28 cellular contexts compared by ENCODE assay signal in genomic region chr12:79108962-79109361, GRCh38.
"Had no signal": no experiment of that assay in that cellular context is flagged by ENCODE, and none has a peak within 500 bp of the region (broad histone marks: within the 10 kb centered on the region; RNA-seq: fewer than 3 reads in every experiment).

No MANE protein-coding gene starts in this region.

- H3K27ac ChIP-seq: ascending aorta, breast epithelium, cardiac muscle cell, coronary artery, dorsolateral prefrontal cortex, WERI-Rb-1 had no signal

- H3K9me3 ChIP-seq: ascending aorta, breast epithelium had no signal

- H3K4me1 ChIP-seq: ascending aorta, breast epithelium had no signal

- H3K36me3 ChIP-seq: ascending aorta, breast epithelium, cardiac muscle cell, WERI-Rb-1 had no signal

- H3K27me3 ChIP-seq: ascending aorta, breast epithelium, cardiac muscle cell, dorsolateral prefrontal cortex had no signal

- ATAC-seq: activated CD4-positive, alpha-beta T cell treated with anti-CD3 and anti-CD28 coated beads for 36 hours; activated naive CD4-positive, alpha-beta T cell treated with anti-CD3 and anti-CD28 coated beads, Interleukin-2, amount 50 U/mL, for 72 hours; activated T-cell treated with anti-CD3 and anti-CD28 coated beads, Interleukin-2, amount 50 U/mL, for 72 hours; esophagus mucosa; T-cell had no signal

- DNase-seq: activated CD4-positive, alpha-beta memory T cell treated with anti-CD3 and anti-CD28 coated beads, Interleukin-2, amount 10 ng/mL, durations not matched to agents 7 days and 5 days; activated CD4-positive, alpha-beta T cell treated with anti-CD3 and anti-CD28 coated beads for 36 hours; activated CD4-positive, alpha-beta T cell treated with anti-CD3 and anti-CD28 coated beads, Interleukin-2, amount 10 ng/mL, durations not matched to agents 7 days and 5 days; activated CD4-positive, alpha-beta T cell treated with anti-CD3 and anti-CD28 coated beads, Interleukin-2, amount 50 U/mL, for 4 hours; activated CD4-positive, CD25-positive, alpha-beta regulatory T cell; activated CD4-positive, CD25-positive, alpha-beta regulatory T cell treated with anti-CD3 and anti-CD28 coated beads, Interleukin-2, amount 50 U/mL, for 72 hours; activated CD8-positive, alpha-beta memory T cell treated with anti-CD3 and anti-CD28 coated beads, Interleukin-2, amount 50 U/mL, for 48 hours; activated gamma-delta T cell; activated naive CD4-positive, alpha-beta T cell; activated naive CD4-positive, alpha-beta T cell treated with anti-CD3 and anti-CD28 coated beads, Interleukin-2, amount 10 ng/mL, durations not matched to agents 7 days and 5 days; activated naive CD8-positive, alpha-beta T cell treated with anti-CD3 and anti-CD28 coated beads, Interleukin-2, amount 10 ng/mL, durations not matched to agents 7 days and 5 days; activated T-cell treated with anti-CD3 and anti-CD28 coated beads for 4 hours; activated T-cell treated with anti-CD3 and anti-CD28 coated beads, Interleukin-2, amount 50 U/mL, for 24 hours; activated T-cell treated with anti-CD3 and anti-CD28 coated beads, Interleukin-2, amount 50 U/mL, for 72 hours; dorsolateral prefrontal cortex; effector memory CD4-positive, alpha-beta T cell; endodermal cell; foreskin fibroblast; head of caudate nucleus; T-cell; T1000; WERI-Rb-1 had no signal

- H3K4me3 ChIP-seq: ascending aorta, breast epithelium, cardiac muscle cell, coronary artery, dorsolateral prefrontal cortex had no signal
